18 cellular contexts compared by ENCODE assay signal in the genomic region with DNA sequence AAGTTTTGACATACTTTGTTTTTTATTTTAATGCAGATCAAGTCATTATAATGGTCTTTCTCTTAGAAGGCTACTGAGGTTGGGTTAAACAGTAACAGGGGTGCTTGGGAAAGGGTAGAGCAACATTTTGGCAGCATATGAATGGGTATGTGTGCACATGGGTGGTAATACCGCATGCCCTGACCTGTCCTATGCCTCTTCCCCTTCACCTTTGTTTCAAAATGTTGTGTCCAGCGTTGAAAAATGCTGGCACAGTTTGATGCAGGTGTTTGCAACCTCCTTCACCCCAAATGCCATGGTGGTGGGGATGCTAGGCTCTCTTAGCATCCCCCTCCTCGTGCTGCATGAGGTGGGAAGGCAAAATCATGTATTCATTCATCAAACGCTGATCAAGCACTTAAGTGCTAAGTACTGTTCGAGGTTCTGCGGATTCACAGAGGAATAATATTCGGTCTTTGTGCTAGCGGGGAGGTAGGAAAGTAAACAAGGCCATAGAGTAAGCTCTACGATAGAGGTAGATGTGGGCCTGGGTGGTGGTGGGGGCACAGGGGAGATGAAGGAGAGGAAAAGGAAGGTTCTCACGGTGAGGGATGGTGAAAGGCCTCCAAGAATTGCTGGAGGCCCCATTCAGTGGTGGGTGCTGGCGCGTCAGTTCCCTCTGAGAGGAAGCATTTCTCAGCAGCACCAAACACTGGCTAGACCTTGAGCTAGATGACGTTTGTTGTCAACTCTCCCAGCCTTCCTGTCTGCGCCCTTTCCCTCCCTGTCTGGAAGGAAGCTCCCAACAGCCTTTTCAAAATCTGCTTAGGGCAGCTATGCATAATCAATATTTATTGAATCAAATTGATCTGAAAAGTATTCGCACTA. TPM values are rescaled to one million over a fixed set of nuclear protein-coding genes. Genes with fewer than 3 reads are reported as not detected.
DNase-seq lines count a peak whose midpoint lies in the region; ATAC-seq and TF ChIP-seq lines count a peak whose summit lies in the region.
"Had no signal": no experiment of that assay in that cellular context is flagged by ENCODE, and none has a peak within 500 bp of the region (broad histone marks: within the 10 kb centered on the region; RNA-seq: fewer than 3 reads in every experiment).

No MANE protein-coding gene starts in this region.

- H3K27me3 ChIP-seq in AG04450 (ENCODE audit: control insufficient read depth, insufficient read depth, low read length) (no peaks in the 10 kb centered on the region), fibroblast of lung (ENCODE audit: control insufficient read depth, insufficient read depth, low read length) (no peaks in the 10 kb centered on the region), osteoblast (ENCODE audit: insufficient read depth, low read length) (no peaks in the 10 kb centered on the region)
- H3K27me3 ChIP-seq: uterus had no signal

- H3K4me3 Mint-ChIP-seq in T-helper 17 cell: no peak overlapping the region
- no peak overlapping the region for H3K4me3 Mint-ChIP-seq in stimulated activated effector memory CD8-positive, alpha-beta T cell treated with anti-CD3 and anti-CD28 coated beads, Interleukin-12 subunit alpha, Interleukin-12 subunit beta, amount 100 ng/mL, for 72 hours
- H3K4me3 Mint-ChIP-seq: activated CD4-positive, alpha-beta T cell treated with anti-CD3 and anti-CD28 coated beads for 36 hours had no signal

- H3K9ac ChIP-seq in fibroblast of lung (ENCODE audit: insufficient read depth, low read length): no peak overlapping the region

- H3K9me3 Mint-ChIP-seq in stimulated activated effector memory CD8-positive, alpha-beta T cell treated with anti-CD3 and anti-CD28 coated beads, Interleukin-12 subunit alpha, Interleukin-12 subunit beta, amount 100 ng/mL, for 72 hours: no peaks in the 10 kb centered on the region

- POLR2A ChIA-PET in AG04450 (lab: Yijun Ruan, JAX): interaction anchor here (0.7 kb wide), 1 partner anchor 30 kb away, joined by 12 read pairs; no protein-coding TSS in a partner anchor

- H3K27ac Mint-ChIP-seq in T-helper 17 cell: peak overlapping the region; percentile 9
- H3K27ac Mint-ChIP-seq in stimulated activated effector memory CD8-positive, alpha-beta T cell treated with anti-CD3 and anti-CD28 coated beads, Interleukin-12 subunit alpha, Interleukin-12 subunit beta, amount 100 ng/mL, for 72 hours: no peak overlapping the region
- H3K27ac Mint-ChIP-seq: activated CD4-positive, alpha-beta T cell treated with anti-CD3 and anti-CD28 coated beads for 36 hours had no signal

- TF ChIP-seq CTCF in AG04450 (IDR thresholded peaks at IDR 0.05; ENCODE audit: low read depth, low read length): no peak
- TF ChIP-seq CTCF in fibroblast of lung (conservative IDR thresholded peaks at IDR 0.05 in 1 of 2, IDR thresholded peaks at IDR 0.05 in 1 of 2; ENCODE audit: low read depth in 1 of 2, low read length in 2 of 2): no peak
- no peak for TF ChIP-seq CTCF in osteoblast (IDR thresholded peaks at IDR 0.05; ENCODE audit: extremely low read depth, low read depth, low read length)

- H3K4me1 ChIP-seq in fibroblast of lung (ENCODE audit: control insufficient read depth, extremely low read depth, insufficient read depth, low read length) (peaks cover 25% of the 10 kb centered on the region), osteoblast (ENCODE audit: insufficient read depth, low read length) (peaks cover 52% of the 10 kb centered on the region)
- H3K4me1 ChIP-seq: uterus had no signal

- H4K20me1 ChIP-seq in fibroblast of lung (ENCODE audit: control insufficient read depth, extremely low read depth, insufficient read depth, low read length) (no peaks in the 10 kb centered on the region), osteoblast (ENCODE audit: insufficient read depth, low read length) (no peaks in the 10 kb centered on the region)

- H3K27ac ChIP-seq in AG04450 (ENCODE audit: low read depth, low read length): peak overlapping the region; percentile 31
- peak overlapping the region; percentile 94 for H3K27ac ChIP-seq in fibroblast of lung (ENCODE audit: insufficient read depth, low read length)
- H3K27ac ChIP-seq in osteoblast (ENCODE audit: low read depth, low read length): peak overlapping the region; percentile 99
- H3K27ac ChIP-seq: uterus had no signal

- H3K4me1 Mint-ChIP-seq in T-helper 17 cell: peaks cover 4% of the 10 kb centered on the region
- H3K4me1 Mint-ChIP-seq in stimulated activated effector memory CD8-positive, alpha-beta T cell treated with anti-CD3 and anti-CD28 coated beads, Interleukin-12 subunit alpha, Interleukin-12 subunit beta, amount 100 ng/mL, for 72 hours: peaks cover 8% of the 10 kb centered on the region

- peaks cover 5% of the 10 kb centered on the region for H3K36me3 Mint-ChIP-seq in T-helper 17 cell (ENCODE audit: low read depth)
- H3K36me3 Mint-ChIP-seq in stimulated activated effector memory CD8-positive, alpha-beta T cell treated with anti-CD3 and anti-CD28 coated beads, Interleukin-12 subunit alpha, Interleukin-12 subunit beta, amount 100 ng/mL, for 72 hours: no peaks in the 10 kb centered on the region

- peaks cover 24% of the 10 kb centered on the region for H3K27me3 Mint-ChIP-seq in T-helper 17 cell

- no peak overlapping the region for H2AFZ ChIP-seq in fibroblast of lung (ENCODE audit: low read length)
- no peak overlapping the region for H2AFZ ChIP-seq in osteoblast (ENCODE audit: low read length)

- no peak overlapping the region for H3K4me3 ChIP-seq in AG04450 (ENCODE audit: low read depth, low read length)
- no peak overlapping the region for H3K4me3 ChIP-seq in fibroblast of lung (replicated peaks in 1 of 4; ENCODE audit: control extremely low read depth in 1 of 4, insufficient read depth in 1 of 4, low read depth in 3 of 4, low read length in 4 of 4)
- H3K4me3 ChIP-seq in osteoblast (ENCODE audit: insufficient read depth, low read length): no peak overlapping the region
- H3K4me3 ChIP-seq: uterus had no signal

- CTCF ChIA-PET in AG04450 (lab: Charles Lee): no interaction called here

- H3K36me3 ChIP-seq in fibroblast of lung (ENCODE audit: control insufficient read depth, insufficient read depth, low read length) (no peaks in the 10 kb centered on the region), osteoblast (ENCODE audit: insufficient read depth, low read length) (no peaks in the 10 kb centered on the region)
- H3K36me3 ChIP-seq: uterus had no signal

- H3K4me2 ChIP-seq in fibroblast of lung (ENCODE audit: extremely low read depth, insufficient read depth, low read length) (no peak overlapping the region), osteoblast (ENCODE audit: insufficient read depth, low read length) (no peak overlapping the region)

- DNase-seq in AG04450 (ENCODE audit: low read depth, low spot score) (no peak), T-helper 17 cell (no peak), fibroblast of lung (ENCODE audit: low read depth in 2 of 2) (peak in 1 of 2 donors; percentile 42), osteoblast (ENCODE audit: insufficient read length, low spot score, missing footprints) (no peak)
- DNase-seq in stimulated activated effector memory CD8-positive, alpha-beta T cell treated with anti-CD3 and anti-CD28 coated beads, Interleukin-12 subunit alpha, Interleukin-12 subunit beta, amount 100 ng/mL, for 72 hours (ENCODE audit: low spot score in 2 of 2): no peak
- DNase-seq: activated CD4-positive, alpha-beta T cell treated with anti-CD3 and anti-CD28 coated beads for 36 hours; activated naive CD4-positive, alpha-beta T cell treated with Interleukin-2 at 50 U/mL for 16 hours; hippocampal formation; NCI-H146; SIG-M5; stimulated activated naive CD4-positive, alpha-beta T cell treated with Interleukin-2 at 50 U/mL for 16 hours; T-helper 9 cell; uterus had no signal

- no peaks in the 10 kb centered on the region for H3K9me3 ChIP-seq in AG04450 (ENCODE audit: control insufficient read depth, insufficient read depth, low read length)
- no peaks in the 10 kb centered on the region for H3K9me3 ChIP-seq in T-helper 17 cell (ENCODE audit: control insufficient read depth, low read length, poor library complexity, severe bottlenecking)
- H3K9me3 ChIP-seq in fibroblast of lung (ENCODE audit: control insufficient read depth, insufficient read depth, low read depth, low read length): no peaks in the 10 kb centered on the region
- H3K9me3 ChIP-seq in osteoblast (ENCODE audit: low read depth, low read length): no peaks in the 10 kb centered on the region
- H3K9me3 ChIP-seq: uterus had no signal

- ATAC-seq in T-helper 17 cell: no peak
- ATAC-seq in GM18502 (IDR thresholded peaks at IDR 0.05; ENCODE audit: poor library complexity, unreplicated experiment): no peak
- no peak for ATAC-seq in HG03159 (IDR thresholded peaks at IDR 0.05; ENCODE audit: unreplicated experiment)
- ATAC-seq in stimulated activated effector memory CD8-positive, alpha-beta T cell treated with anti-CD3 and anti-CD28 coated beads, Interleukin-12 subunit alpha, Interleukin-12 subunit beta, amount 100 ng/mL, for 72 hours: no peak
- ATAC-seq in GM21528 (IDR thresholded peaks at IDR 0.05; ENCODE audit: low FRiP score, unreplicated experiment): no peak
- ATAC-seq: activated CD4-positive, alpha-beta T cell treated with anti-CD3 and anti-CD28 coated beads for 36 hours had no signal

- H3K79me2 ChIP-seq in fibroblast of lung (ENCODE audit: control insufficient read depth, insufficient read depth, low read length) (no peaks in the 10 kb centered on the region), osteoblast (ENCODE audit: insufficient read depth, low read length) (no peaks in the 10 kb centered on the region)

RNA-seq across cellular contexts. Expression of a gene that starts 13.3 kb away (rescaled TPM):
- polyA plus RNA-seq in AG04450 (2011; rRNA removed) (0.14 and 0.25 TPM in 2 replicates), fibroblast of lung (0.14 TPM in 1 of 2 replicates, not detected in the other)
- 0.09 TPM in 1 of 2 replicates, not detected in the other for polyA minus RNA-seq in AG04450 (2011; rRNA and poly(A)+ RNA removed)
- total RNA-seq in T-helper 17 cell (under 1 TPM; 0.26 to 0.80 TPM), fibroblast of lung (0.17 TPM in 1 of 2 replicates, not detected in the other), osteoblast (under 0.01 TPM in 1 of 2 replicates, not detected in the other)
- polyA plus RNA-seq in fibroblast of lung (2012): 0.23 TPM in 1 of 2 replicates, not detected in the other
- not detected in 2 replicates for polyA minus RNA-seq in fibroblast of lung (ENCODE audit: low replicate concordance)
- total RNA-seq: activated CD4-positive, alpha-beta T cell treated with anti-CD3 and anti-CD28 coated beads for 36 hours; HT-29; posterior vena cava had no signal

Comparison
In these comparisons a context has a peak if more than half of its experiments do, and no peak if none do; other contexts are left out.
1. H3K27ac ChIP-seq: peak in every context shown above with its lines; median percentile 99 in osteoblast; 94 in fibroblast of lung; 31 in AG04450.